Comparison of ENCODE assay signal across 33 cellular contexts in the genomic region with DNA sequence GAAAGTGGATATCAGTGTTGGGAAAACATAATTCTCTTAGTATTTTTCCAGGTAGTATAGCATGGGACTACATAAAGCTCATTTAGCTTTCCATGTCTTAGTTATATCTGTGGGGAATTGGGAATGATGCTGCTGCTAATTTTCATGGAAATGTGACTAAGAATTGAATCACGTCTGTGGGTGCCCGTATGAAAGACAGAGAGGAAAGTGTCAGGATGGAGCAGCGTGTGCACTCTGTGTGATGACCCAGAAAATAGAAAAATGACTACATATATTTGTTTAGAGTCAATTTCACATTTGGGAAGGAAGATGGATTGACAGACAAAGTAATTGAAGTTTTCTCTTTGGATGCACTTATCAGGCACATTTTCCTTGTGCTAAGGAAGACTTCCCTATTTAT.
"Had no signal": no experiment of that assay in that cellular context is flagged by ENCODE, and none has a peak within 500 bp of the region (broad histone marks: within the 10 kb centered on the region; RNA-seq: fewer than 3 reads in every experiment).

No MANE protein-coding gene starts in this region.

- FAIRE-seq: bronchial epithelial cell had no signal

- H3K4me3 ChIP-seq: MG63, PC-9 had no signal

- DNase-seq: activated CD4-positive, alpha-beta memory T cell treated with anti-CD3 and anti-CD28 coated beads, Interleukin-2, amount 10 ng/mL, durations not matched to agents 7 days and 5 days; activated CD4-positive, alpha-beta T cell treated with anti-CD3 and anti-CD28 coated beads for 1 hour; activated CD4-positive, alpha-beta T cell treated with anti-CD3 and anti-CD28 coated beads for 48 hours; activated CD4-positive, CD25-positive, alpha-beta regulatory T cell; activated CD8-positive, alpha-beta memory T cell treated with anti-CD3 and anti-CD28 coated beads for 24 hours; activated CD8-positive, alpha-beta memory T cell treated with anti-CD3 and anti-CD28 coated beads, Interleukin-2, amount 10 ng/mL, durations not matched to agents 7 days and 5 days; activated CD8-positive, alpha-beta memory T cell treated with anti-CD3 and anti-CD28 coated beads, Interleukin-2, amount 50 U/mL, for 48 hours; activated effector memory CD4-positive, alpha-beta T cell treated with Interleukin-2 at 50 U/mL for 16 hours; activated naive CD4-positive, alpha-beta T cell treated with anti-CD3 and anti-CD28 coated beads, Interleukin-2, amount 10 ng/mL, durations not matched to agents 7 days and 5 days; activated naive CD8-positive, alpha-beta T cell treated with anti-CD3 and anti-CD28 coated beads, Interleukin-2, amount 50 U/mL, for 24 hours; activated T-cell treated with anti-CD3 and anti-CD28 coated beads, Interleukin-2, amount 50 U/mL, for 48 hours; anterior cingulate cortex; cerebellar nuclear complex; Karpas-422; MG63; NCI-H1048; NCI-H1105 treated with DMSO at 0.1 percent for 48 hours; NCI-H1436; NCI-H1694; NCI-H1930; NCI-H2081 treated with DMSO at 0.1 percent for 48 hours; NCI-H2171; NCI-H510A; NCI-H526; NCI-H774; PC-9; Right ventricle myocardium superior; SW 1271; T-helper 1 cell; T-helper 2 cell; T-helper 9 cell; WERI-Rb-1 had no signal
